7 cellular contexts compared by ENCODE assay signal in genomic region chr10:60964257-60965235, GRCh38. TPM values are rescaled to one million over a fixed set of nuclear protein-coding genes. Genes with fewer than 3 reads are reported as not detected.
DNase-seq lines count a peak whose midpoint lies in the region; TF ChIP-seq lines count a peak whose summit lies in the region.

No MANE protein-coding gene starts in this region.

- H3K4me1 ChIP-seq in HEK293 (ENCODE audit: control insufficient read depth, insufficient read depth, low read length), result peaks cover 3% of the 10 kb centered on the region; the same call in 1 of the 2 replicates

- H3K4me3 ChIP-seq in HEK293 (ENCODE audit: low read depth, low read length), result no peak overlapping the region
- no peak overlapping the region for H3K4me3 ChIP-seq in epithelial cell of proximal tubule (ENCODE audit: low read depth, low read length)

- CTCF ChIA-PET in HEK293 (lab: Yijun Ruan, JAX), result interaction anchor here (0.6 to 1.7 kb wide), 13 partner anchors 9 to 315 kb away, joined by 3 to 6 read pairs (median 4); no protein-coding TSS in a partner anchor

- POLR2A ChIA-PET in HEK293 (lab: Yijun Ruan, JAX), result no interaction called here

- DNase-seq in GM03348 (ENCODE audit: low spot score), result peak; percentile 60
- DNase-seq in NCI-H2196 treated with DMSO at 0.1 percent for 48 hours (lab: John Stamatoyannopoulos, UW; ENCODE audit: unreplicated experiment), result peak; percentile 48
- peak; percentile 36 for DNase-seq in activated CD4-positive, alpha-beta T cell treated with anti-CD3 and anti-CD28 coated beads, Interleukin-2, amount 50 U/mL, for 1 hour
- DNase-seq in epithelial cell of proximal tubule (ENCODE audit: low read depth), result peak; percentile 89
- peak; percentile 76 for DNase-seq in middle frontal gyrus (ENCODE audit: extremely low spot score, low spot score)
- DNase-seq in substantia nigra (lab: John Stamatoyannopoulos, UW), result peak in 39 of 49 donors; percentile 4 to 78 (median 57)

- H3K27ac ChIP-seq in HEK293 (ENCODE audit: extremely low read depth, low read depth, low read length) (no peak overlapping the region), substantia nigra (ENCODE audit: low read depth, low read length, poor library complexity, severe bottlenecking) (peak overlapping the region; percentile 67)

- H3K9me3 ChIP-seq in HEK293 (ENCODE audit: control insufficient read depth, insufficient read depth, low read depth, low read length), result no peaks in the 10 kb centered on the region

- no peaks in the 10 kb centered on the region for H3K36me3 ChIP-seq in HEK293 (ENCODE audit: control insufficient read depth in 2 of 2, insufficient read depth in 1 of 2, low read length in 2 of 2)

- TF ChIP-seq CTCF in HEK293 (tag by site-specific recombination; IDR thresholded peaks at IDR 0.05) (peak; percentile 58; the same call in 1 of the 2 replicates), epithelial cell of proximal tubule (conservative IDR thresholded peaks at IDR 0.05; ENCODE audit: low read depth, low read length) (peak; percentile 89)

TF ChIP-seq in HEK293, 187 proteins besides CTCF, POLR2A, EP300 and RAD21:
- TF ChIP-seq ZNF366 (tag by site-specific recombination; conservative IDR thresholded peaks at IDR 0.05) (peak; percentile 88), ZBTB17 (tag by site-specific recombination; IDR thresholded peaks at IDR 0.05) (peak; percentile 26; the same call in 1 of the 2 replicates), ZNF426 (tag by site-specific recombination; IDR thresholded peaks at IDR 0.05) (no peak), ZNF169 (tag by site-specific recombination; IDR thresholded peaks at IDR 0.05) (no peak), ZEB2 (tag by site-specific recombination; IDR thresholded peaks at IDR 0.05) (peak; percentile 44; the same call in 1 of the 2 replicates), ZNF362 (tag by site-specific recombination; IDR thresholded peaks at IDR 0.05) (no peak), ZNF335 (tag by site-specific recombination; conservative IDR thresholded peaks at IDR 0.05) (0 out of 2 replicates have a peak, but pooled peaks have one; percentile 23), SP7 (tag by site-specific recombination; IDR thresholded peaks at IDR 0.05) (0 out of 2 replicates have a peak, but pooled peaks have one; percentile 18), ZNF629 (tag by site-specific recombination; IDR thresholded peaks at IDR 0.05) (peak; percentile 83; the same call in 1 of the 2 replicates), ZNF10 (tag by site-specific recombination; IDR thresholded peaks at IDR 0.05) (peak; percentile 49; the same call in 1 of the 2 replicates), ZNF530 (tag by site-specific recombination; IDR thresholded peaks at IDR 0.05; ENCODE audit: low read depth) (no peak), ZNF660 (tag by site-specific recombination; IDR thresholded peaks at IDR 0.05) (peak; percentile 71; the same call in 1 of the 2 replicates), ZNF341 (tag by site-specific recombination; IDR thresholded peaks at IDR 0.05; ENCODE audit: low read depth) (no peak), ZNF24 (tag by site-specific recombination; IDR thresholded peaks at IDR 0.05) (no peak; the same call in 1 of the 2 replicates), PRDM6 (tag by site-specific recombination; IDR thresholded peaks at IDR 0.05) (peak; percentile 29; the same call in 1 of the 2 replicates), ZNF155 (tag by site-specific recombination; IDR thresholded peaks at IDR 0.05) (no peak), ZNF202 (tag by site-specific recombination; IDR thresholded peaks at IDR 0.05; ENCODE audit: borderline replicate concordance) (no peak), ZNF654 (tag by site-specific recombination; IDR thresholded peaks at IDR 0.05; ENCODE audit: low read depth) (peak; percentile 72), PRDM1 (tag by site-specific recombination; IDR thresholded peaks at IDR 0.05) (peak; percentile 82), ZNF707 (tag by site-specific recombination; IDR thresholded peaks at IDR 0.05) (no peak), FEZF1 (tag by site-specific recombination; IDR thresholded peaks at IDR 0.05) (no peak), ZNF558 (tag by site-specific recombination; IDR thresholded peaks at IDR 0.05) (peak; percentile 61; the same call in 1 of the 2 replicates), ZNF518A (tag by site-specific recombination; conservative IDR thresholded peaks at IDR 0.05; ENCODE audit: low read depth) (0 out of 2 replicates have a peak, but pooled peaks have one; percentile 31), ZNF133 (tag by site-specific recombination; IDR thresholded peaks at IDR 0.05) (no peak), ELK4 (IDR thresholded peaks at IDR 0.05; ENCODE audit: borderline replicate concordance, low read depth, low read length) (no peak), ZNF704 (tag by site-specific recombination; IDR thresholded peaks at IDR 0.05) (no peak)

RNA-seq across cellular contexts. Expression of gene RHOBTB1, which starts 20.6 kb away (rescaled TPM):
- total RNA-seq in epithelial cell of proximal tubule, result 17.0 and 22.2 TPM in 2 replicates

Comparison
In these comparisons a context has a peak if more than half of its experiments do, and no peak if none do; other contexts are left out.
1. DNase-seq: peak in every context shown above with its lines; median percentile 89 in epithelial cell of proximal tubule; 76 in middle frontal gyrus; 60 in GM03348; 57 in substantia nigra; 48 in NCI-H2196 treated with DMSO at 0.1 percent for 48 hours; 36 in activated CD4-positive, alpha-beta T cell treated with anti-CD3 and anti-CD28 coated beads, Interleukin-2, amount 50 U/mL, for 1 hour.